Comparison of ENCODE assay signal across 16 cellular contexts in genomic region chr10:75507469-75507868, GRCh38.
DNase-seq lines count a peak whose midpoint lies in the region; ATAC-seq, FAIRE-seq and TF ChIP-seq lines count a peak whose summit lies in the region.
"Had no signal": no experiment of that assay in that cellular context is flagged by ENCODE, and none has a peak within 500 bp of the region (broad histone marks: within the 10 kb centered on the region; RNA-seq: fewer than 3 reads in every experiment).

No MANE protein-coding gene starts in this region.

- no peak overlapping the region for H3K4me3 ChIP-seq in liver (ENCODE audit: low read depth in 1 of 3, low read length in 3 of 3)
- no peak overlapping the region for H3K4me3 ChIP-seq in HepG2 (replicated peaks in 1 of 3; ENCODE audit: insufficient read depth in 1 of 3, low read depth in 2 of 3, low read length in 3 of 3)
- no peak overlapping the region for H3K4me3 ChIP-seq in astrocyte (ENCODE audit: insufficient read depth, low read depth, low read length)
- H3K4me3 ChIP-seq in muscle layer of duodenum (ENCODE audit: low read depth in 1 of 2, low read length in 2 of 2): no peak overlapping the region
- H3K4me3 ChIP-seq: HAP-1 had no signal

- H3K27ac Mint-ChIP-seq in astrocyte (ENCODE audit: unreplicated experiment): no peak overlapping the region
- H3K27ac Mint-ChIP-seq in T-cell: no peak overlapping the region
- H3K27ac Mint-ChIP-seq in activated CD8-positive, alpha-beta T cell treated with anti-CD3 and anti-CD28 coated beads, Interleukin-2, amount 10 ng/mL, durations not matched to agents 7 days and 5 days: no peak overlapping the region
- H3K27ac Mint-ChIP-seq: B cell; CD4-positive, alpha-beta T cell had no signal

- no peak for TF ChIP-seq RAD21 in liver (IDR thresholded peaks at IDR 0.05)
- no peak for TF ChIP-seq RAD21 in HepG2 (CRISPR knock-in tag; IDR thresholded peaks at IDR 0.05)

- BruUV-seq in HepG2 (replicated peaks; lab: Mats Ljungman, UMichigan): no TSS peak

- POLR2A ChIA-PET in HepG2 (lab: Yijun Ruan, JAX): no interaction called here
- POLR2A ChIA-PET in T-cell (lab: Charles Lee): no interaction called here
- POLR2A ChIA-PET in activated CD8-positive, alpha-beta T cell treated with anti-CD3 and anti-CD28 coated beads, Interleukin-2, amount 10 ng/mL, durations not matched to agents 7 days and 5 days (lab: Charles Lee): no interaction called here

- H3K4me1 ChIP-seq in liver (ENCODE audit: control insufficient read depth in 4 of 4, insufficient read depth in 4 of 4, low read length in 3 of 4) (peaks cover 4 to 39% (median 23%) of the 10 kb centered on the region in 4 donors), HepG2 (ENCODE audit: insufficient read depth, low read length) (peaks cover 18% of the 10 kb centered on the region), astrocyte (ENCODE audit: insufficient read depth, low read length) (peaks cover 6% of the 10 kb centered on the region), muscle layer of duodenum (ENCODE audit: control insufficient read depth in 1 of 2, insufficient read depth in 2 of 2, low read length in 2 of 2) (peaks cover 4 to 27% of the 10 kb centered on the region in 2 donors)
- H3K4me1 ChIP-seq: HAP-1 had no signal

- H3K9me3 Mint-ChIP-seq in astrocyte (ENCODE audit: unreplicated experiment): peaks cover 7% of the 10 kb centered on the region
- H3K9me3 Mint-ChIP-seq in T-cell: no peaks in the 10 kb centered on the region
- H3K9me3 Mint-ChIP-seq in activated CD8-positive, alpha-beta T cell treated with anti-CD3 and anti-CD28 coated beads, Interleukin-2, amount 10 ng/mL, durations not matched to agents 7 days and 5 days (ENCODE audit: insufficient read depth): no peaks in the 10 kb centered on the region
- H3K9me3 Mint-ChIP-seq: CD4-positive, alpha-beta T cell had no signal

- H3K9ac ChIP-seq in liver (ENCODE audit: low read depth in 1 of 2, low read length in 2 of 2) (no peak overlapping the region), HepG2 (ENCODE audit: insufficient read depth, low read depth, low read length) (no peak overlapping the region), astrocyte (ENCODE audit: low read length) (no peak overlapping the region)

- H3K4me1 Mint-ChIP-seq in astrocyte (ENCODE audit: low read depth, unreplicated experiment) (peaks cover 8% of the 10 kb centered on the region), T-cell (peaks cover 0 to 8% (median 2%) of the 10 kb centered on the region in 3 donors)
- H3K4me1 Mint-ChIP-seq in activated CD8-positive, alpha-beta T cell treated with anti-CD3 and anti-CD28 coated beads, Interleukin-2, amount 10 ng/mL, durations not matched to agents 7 days and 5 days (ENCODE audit: low read depth): peaks cover 2% of the 10 kb centered on the region
- H3K4me1 Mint-ChIP-seq: B cell had no signal

- H3K27me3 ChIP-seq in liver (ENCODE audit: control insufficient read depth in 4 of 4, insufficient read depth in 4 of 4, low read length in 3 of 4) (no peaks in the 10 kb centered on the region), HepG2 (ENCODE audit: control insufficient read depth in 1 of 2, insufficient read depth in 2 of 2, low read length in 2 of 2) (no peaks in the 10 kb centered on the region), astrocyte (ENCODE audit: insufficient read depth, low read length) (peaks cover 9% of the 10 kb centered on the region), muscle layer of duodenum (ENCODE audit: low read depth, low read length) (no peaks in the 10 kb centered on the region)

- in situ Hi-C loops in HepG2 (cut with HindIII; ENCODE audit: extremely low pct_ligation_motif_present, low pct_unique_long_range_greater_than_20kb): no loop called here

- CTCF ChIA-PET in HepG2 (lab: Yijun Ruan, JAX; ENCODE audit: low intra/inter-chr PET ratio, low total read pairs) (no interaction called here), T-cell (lab: Charles Lee) (no interaction called here)
- CTCF ChIA-PET in activated CD8-positive, alpha-beta T cell treated with anti-CD3 and anti-CD28 coated beads, Interleukin-2, amount 10 ng/mL, durations not matched to agents 7 days and 5 days (lab: Charles Lee): no interaction called here

- TF ChIP-seq EP300 in HepG2 (IDR thresholded peaks at IDR 0.05; ENCODE audit: low read depth in 2 of 2, low read length in 2 of 2) (no peak), HepG2 (CRISPR knock-in tag; IDR thresholded peaks at IDR 0.05; ENCODE audit: borderline replicate concordance) (no peak)

- FAIRE-seq in HepG2 (lab: Jason Lieb, UNC): no peak
- no peak for FAIRE-seq in astrocyte (lab: Jason Lieb, UNC)

- H3K79me2 ChIP-seq in HepG2 (ENCODE audit: insufficient read depth, low read length) (no peaks in the 10 kb centered on the region), astrocyte (ENCODE audit: insufficient read depth, low read length) (no peaks in the 10 kb centered on the region)

- H3K9me3 ChIP-seq in liver (ENCODE audit: control insufficient read depth in 4 of 4, low read length in 3 of 4) (no peaks in the 10 kb centered on the region), HepG2 (ENCODE audit: low read length) (no peaks in the 10 kb centered on the region), astrocyte (ENCODE audit: insufficient read depth, low read depth, low read length) (no peaks in the 10 kb centered on the region), muscle layer of duodenum (ENCODE audit: control insufficient read depth in 1 of 2, low read length in 2 of 2) (no peaks in the 10 kb centered on the region)
- H3K9me3 ChIP-seq: Caco-2, HAP-1 had no signal

- no peak for TF ChIP-seq POLR2A in HepG2 (IDR thresholded peaks at IDR 0.05; ENCODE audit: insufficient read depth in 1 of 2, low read depth in 2 of 2, low read length in 2 of 2)

- H3K36me3 ChIP-seq in liver (ENCODE audit: control insufficient read depth in 4 of 4, insufficient read depth in 3 of 4, low read depth in 1 of 4, low read length in 3 of 4) (no peaks in the 10 kb centered on the region), HepG2 (replicated peaks in 1 of 2; ENCODE audit: control insufficient read depth in 1 of 2, insufficient read depth in 2 of 2, low read length in 2 of 2) (0 out of 5 replicates have a peak, but pooled peaks cover 0 to 1% of the 10 kb centered on the region in 2 experiments), astrocyte (ENCODE audit: insufficient read depth, low read length) (no peaks in the 10 kb centered on the region), muscle layer of duodenum (ENCODE audit: control insufficient read depth in 1 of 2, insufficient read depth in 2 of 2, low read length in 2 of 2) (no peaks in the 10 kb centered on the region)
- H3K36me3 ChIP-seq: HAP-1 had no signal

- H3K27ac ChIP-seq in liver (ENCODE audit: low read depth in 1 of 2, low read length in 2 of 2) (peak overlapping the region; percentile 15 to 16), HepG2 (ENCODE audit: extremely low read length, insufficient read depth, low read length) (no peak overlapping the region), astrocyte (ENCODE audit: low read depth, low read length) (no peak overlapping the region), muscle layer of duodenum (ENCODE audit: low read length) (peak overlapping the region; percentile 27)

- H3K4me2 ChIP-seq in HepG2 (ENCODE audit: low read depth, low read length) (no peak overlapping the region), astrocyte (ENCODE audit: low read length) (no peak overlapping the region)

- TF ChIP-seq CTCF in liver (IDR thresholded peaks at IDR 0.05; ENCODE audit: low read depth, low read length, missing input control) (no peak), HepG2 (CRISPR knock-in tag; IDR thresholded peaks at IDR 0.05) (no peak), astrocyte (IDR thresholded peaks at IDR 0.05; ENCODE audit: insufficient read depth, low read depth, low read length) (no peak)

- no peak overlapping the region for H3K4me3 Mint-ChIP-seq in astrocyte (ENCODE audit: unreplicated experiment)
- no peak overlapping the region for H3K4me3 Mint-ChIP-seq in T-cell
- no peak overlapping the region for H3K4me3 Mint-ChIP-seq in activated CD8-positive, alpha-beta T cell treated with anti-CD3 and anti-CD28 coated beads, Interleukin-2, amount 10 ng/mL, durations not matched to agents 7 days and 5 days
- H3K4me3 Mint-ChIP-seq: B cell; CD4-positive, alpha-beta T cell had no signal

- H3K36me3 Mint-ChIP-seq in astrocyte (ENCODE audit: low read depth, unreplicated experiment): no peaks in the 10 kb centered on the region
- no peaks in the 10 kb centered on the region for H3K36me3 Mint-ChIP-seq in T-cell
- no peaks in the 10 kb centered on the region for H3K36me3 Mint-ChIP-seq in activated CD8-positive, alpha-beta T cell treated with anti-CD3 and anti-CD28 coated beads, Interleukin-2, amount 10 ng/mL, durations not matched to agents 7 days and 5 days (ENCODE audit: low read depth)

- H3K27me3 Mint-ChIP-seq in astrocyte (ENCODE audit: low read depth, unreplicated experiment) (peaks cover 49% of the 10 kb centered on the region), T-cell (peaks cover 3 to 7% of the 10 kb centered on the region in 2 donors)
- H3K27me3 Mint-ChIP-seq in activated CD8-positive, alpha-beta T cell treated with anti-CD3 and anti-CD28 coated beads, Interleukin-2, amount 10 ng/mL, durations not matched to agents 7 days and 5 days (ENCODE audit: low read depth): peaks cover 3% of the 10 kb centered on the region

- intact Hi-C loops in HepG2 (cut with micrococcal nuclease; ENCODE audit: unreplicated experiment): no loop called here

- 86% methylated on average over 3 of the region's 3 CpGs for WGBS in liver
- WGBS in HepG2 (ENCODE audit: low lambda C conversion rate): 96% methylated on average over 3 of the region's 3 CpGs

- ATAC-seq in HepG2 (no peak), T-cell (replicated peaks in 1 of 4) (no peak)
- no peak for ATAC-seq in activated CD8-positive, alpha-beta T cell treated with anti-CD3 and anti-CD28 coated beads, Interleukin-2, amount 10 ng/mL, durations not matched to agents 7 days and 5 days

- H2AFZ ChIP-seq in HepG2 (ENCODE audit: low read length) (no peak overlapping the region), astrocyte (ENCODE audit: low read depth, low read length) (no peak overlapping the region)

- DNase-seq in HepG2 (ENCODE audit: low spot score) (no peak), astrocyte (ENCODE audit: low read depth) (peak; percentile 10), T-cell (no peak), HuH-7 (ENCODE audit: low spot score) (no peak), NCI-H187 (lab: John Stamatoyannopoulos, UW) (no peak)
- DNase-seq in activated CD8-positive, alpha-beta T cell treated with anti-CD3 and anti-CD28 coated beads, Interleukin-2, amount 10 ng/mL, durations not matched to agents 7 days and 5 days: no peak
- DNase-seq: Caco-2; CD4-positive, alpha-beta T cell; GDM1; KBM-7; NK-92 treated with Interleukin-12 subunit alpha and Interleukin-12 subunit beta, amount 100 ng/mL, for 24 hours; SHP77 treated with DMSO at 0.1 percent for 48 hours had no signal

- H4K20me1 ChIP-seq in HepG2 (ENCODE audit: insufficient read depth, low read length): no peaks in the 10 kb centered on the region
- H4K20me1 ChIP-seq in astrocyte (ENCODE audit: insufficient read depth, low read length): no peaks in the 10 kb centered on the region

TF ChIP-seq in liver, 16 proteins besides CTCF, POLR2A, EP300 and RAD21 (continues in another document):
- no peak for TF ChIP-seq GABPA (IDR thresholded peaks at IDR 0.05 in 1 of 2, conservative IDR thresholded peaks at IDR 0.05 in 1 of 2)

TF ChIP-seq in HepG2, 621 proteins besides CTCF, POLR2A, EP300 and RAD21 (continues in another document):
- TF ChIP-seq RFX5 (IDR thresholded peaks at IDR 0.05; ENCODE audit: low read depth, low read length): no peak
- no peak for TF ChIP-seq ZNF180 (CRISPR knock-in tag; IDR thresholded peaks at IDR 0.05; ENCODE audit: borderline replicate concordance, low read depth)

Comparison
In these comparisons a context has a peak if more than half of its experiments do, and no peak if none do; other contexts are left out.
1. H3K27ac ChIP-seq: peak in liver (2 of 2) and muscle layer of duodenum (single experiment); none in HepG2 (single experiment) and astrocyte (single experiment).